In the genomic region with DNA sequence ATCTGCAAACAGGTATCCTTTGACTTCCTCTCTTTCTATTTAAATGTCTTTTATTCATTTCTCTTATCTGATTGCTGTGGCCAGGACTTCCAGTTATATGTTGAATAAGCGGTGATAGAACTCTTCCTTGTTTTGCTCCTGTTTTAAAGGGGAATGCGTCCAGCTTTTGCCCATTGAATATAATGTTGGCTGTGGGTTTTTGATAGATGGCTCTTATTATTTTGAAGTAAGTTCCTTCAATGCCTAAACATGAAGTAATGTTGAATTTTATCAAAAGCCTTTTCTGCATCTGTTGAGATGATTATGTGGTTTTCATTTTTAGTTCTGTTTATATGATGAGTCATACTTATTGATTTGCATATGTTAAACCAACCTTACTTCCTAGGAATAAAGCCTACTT, we compare ENCODE assay signal across 14 cellular contexts.
DNase-seq lines count a peak whose midpoint lies in the region; ATAC-seq, FAIRE-seq and TF ChIP-seq lines count a peak whose summit lies in the region.
"Had no signal": no experiment of that assay in that cellular context is flagged by ENCODE, and none has a peak within 500 bp of the region (broad histone marks: within the 10 kb centered on the region; RNA-seq: fewer than 3 reads in every experiment).

No MANE protein-coding gene starts in this region.

- DNase-seq in ELR (ENCODE audit: low read depth), result peak; percentile 19
- DNase-seq in M059J (ENCODE audit: low read depth), result peak; percentile 48
- peak; percentile 78 for DNase-seq in astrocyte (ENCODE audit: low read depth)
- DNase-seq in cerebellar nuclear complex (lab: John Stamatoyannopoulos, UW), result no peak
- DNase-seq in GDM1 (lab: John Stamatoyannopoulos, UW), result no peak
- no peak for DNase-seq in effector memory CD8-positive, alpha-beta T cell
- DNase-seq: BE2C; Caco-2; CD8-positive, alpha-beta memory T cell; DND-41; H7 had no signal

- no peaks in the 10 kb centered on the region for H3K27me3 ChIP-seq in astrocyte (ENCODE audit: insufficient read depth, low read length)
- H3K27me3 ChIP-seq: BE2C had no signal

- H3K4me1 ChIP-seq in astrocyte (ENCODE audit: insufficient read depth, low read length), result no peaks in the 10 kb centered on the region
- H3K4me1 ChIP-seq: BE2C, Caco-2 had no signal

- TF ChIP-seq CTCF in astrocyte (IDR thresholded peaks at IDR 0.05; ENCODE audit: insufficient read depth, low read depth, low read length), result no peak

- no peak overlapping the region for H3K27ac ChIP-seq in astrocyte (ENCODE audit: low read depth, low read length)

- H3K79me2 ChIP-seq in astrocyte (ENCODE audit: insufficient read depth, low read length), result no peaks in the 10 kb centered on the region

- H3K36me3 ChIP-seq in astrocyte (ENCODE audit: insufficient read depth, low read length), result no peaks in the 10 kb centered on the region
- H3K36me3 ChIP-seq: BE2C had no signal

- H3K4me1 Mint-ChIP-seq in astrocyte (ENCODE audit: low read depth, unreplicated experiment), result no peaks in the 10 kb centered on the region
- H3K4me1 Mint-ChIP-seq in effector memory CD8-positive, alpha-beta T cell (ENCODE audit: low read depth in 2 of 2), result no peaks in the 10 kb centered on the region
- H3K4me1 Mint-ChIP-seq: CD8-positive, alpha-beta memory T cell; IgD-negative memory B cell had no signal

- H3K4me2 ChIP-seq in astrocyte (ENCODE audit: low read length), result peak overlapping the region; percentile 13

- H4K20me1 ChIP-seq in astrocyte (ENCODE audit: insufficient read depth, low read length), result no peaks in the 10 kb centered on the region

- peaks cover 2% of the 10 kb centered on the region for H3K36me3 Mint-ChIP-seq in astrocyte (ENCODE audit: low read depth, unreplicated experiment)
- no peaks in the 10 kb centered on the region for H3K36me3 Mint-ChIP-seq in effector memory CD8-positive, alpha-beta T cell (ENCODE audit: insufficient read depth)
- H3K36me3 Mint-ChIP-seq: CD8-positive, alpha-beta memory T cell; IgD-negative memory B cell had no signal

- no peak for ATAC-seq in effector memory CD8-positive, alpha-beta T cell (replicated peaks)
- ATAC-seq in GM19463 (IDR thresholded peaks at IDR 0.05; ENCODE audit: unreplicated experiment), result no peak

- no peaks in the 10 kb centered on the region for H3K9me3 ChIP-seq in astrocyte (ENCODE audit: insufficient read depth, low read depth, low read length)
- H3K9me3 ChIP-seq: BE2C, Caco-2 had no signal

- no peak overlapping the region for H3K9ac ChIP-seq in astrocyte (ENCODE audit: low read length)

- no peak overlapping the region for H3K4me3 ChIP-seq in astrocyte (ENCODE audit: insufficient read depth, low read depth, low read length)

- no peak overlapping the region for H3K27ac Mint-ChIP-seq in astrocyte (ENCODE audit: unreplicated experiment)
- H3K27ac Mint-ChIP-seq in effector memory CD8-positive, alpha-beta T cell, result no peak overlapping the region
- H3K27ac Mint-ChIP-seq: IgD-negative memory B cell had no signal

- peaks cover 4% of the 10 kb centered on the region for H3K9me3 Mint-ChIP-seq in astrocyte (ENCODE audit: unreplicated experiment)
- peaks cover 6 to 8% of the 10 kb centered on the region in 2 donors for H3K9me3 Mint-ChIP-seq in effector memory CD8-positive, alpha-beta T cell

- no peak overlapping the region for H3K4me3 Mint-ChIP-seq in astrocyte (ENCODE audit: unreplicated experiment)
- H3K4me3 Mint-ChIP-seq in effector memory CD8-positive, alpha-beta T cell, result no peak overlapping the region
- H3K4me3 Mint-ChIP-seq: CD8-positive, alpha-beta memory T cell; IgD-negative memory B cell had no signal

- H2AFZ ChIP-seq in astrocyte (ENCODE audit: low read depth, low read length), result no peak overlapping the region

- no peaks in the 10 kb centered on the region for H3K27me3 Mint-ChIP-seq in astrocyte (ENCODE audit: low read depth, unreplicated experiment)
- no peaks in the 10 kb centered on the region for H3K27me3 Mint-ChIP-seq in effector memory CD8-positive, alpha-beta T cell
- H3K27me3 Mint-ChIP-seq: CD8-positive, alpha-beta memory T cell; IgD-negative memory B cell had no signal

- no peak for FAIRE-seq in astrocyte (lab: Jason Lieb, UNC)
- FAIRE-seq: A204.1 had no signal

Comparison
In these comparisons a context has a peak if more than half of its experiments do, and no peak if none do; other contexts are left out.
1. DNase-seq: peak in ELR (single experiment), M059J (single experiment) and astrocyte (single experiment); none in cerebellar nuclear complex (0 of 2), GDM1 (single experiment) and effector memory CD8-positive, alpha-beta T cell (0 of 3).